ENCODE assay signal across 15 cellular contexts in the genomic region with DNA sequence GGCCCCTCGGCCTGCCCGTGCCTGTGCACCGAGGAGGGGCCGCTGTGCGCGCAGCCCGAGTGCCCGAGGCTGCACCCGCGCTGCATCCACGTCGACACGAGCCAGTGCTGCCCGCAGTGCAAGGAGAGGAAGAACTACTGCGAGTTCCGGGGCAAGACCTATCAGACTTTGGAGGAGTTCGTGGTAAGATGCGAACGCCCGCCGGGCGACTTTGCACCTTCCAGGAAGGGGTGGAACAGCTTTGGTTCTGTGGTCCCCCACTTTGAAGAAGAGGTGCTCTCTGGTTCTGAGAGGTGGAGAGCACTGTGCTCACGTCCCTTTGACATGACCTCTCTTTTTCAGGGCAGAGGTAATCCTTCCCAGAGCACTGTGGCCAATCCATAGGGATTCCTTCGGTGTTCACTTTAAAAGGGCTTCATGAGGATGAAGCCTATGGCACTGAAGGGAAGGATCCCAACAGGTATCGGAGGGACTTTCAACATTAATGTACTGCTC. TPM values are rescaled to one million over a fixed set of nuclear protein-coding genes. Genes with fewer than 3 reads are reported as not detected.
A peak's percentile ranks its signal among the peaks of the same experiment; 100 is the strongest.
DNase-seq lines count a peak whose midpoint lies in the region; ATAC-seq, FAIRE-seq and TF ChIP-seq lines count a peak whose summit lies in the region.
"Had no signal": no experiment of that assay in that cellular context is flagged by ENCODE, and none has a peak within 500 bp of the region (broad histone marks: within the 10 kb centered on the region; RNA-seq: fewer than 3 reads in every experiment).

No MANE protein-coding gene starts in this region.

- TF ChIP-seq CTCF in GM12878 (IDR thresholded peaks at IDR 0.05 in 2 of 3, conservative IDR thresholded peaks at IDR 0.05 in 1 of 3; ENCODE audit: control insufficient read depth in 2 of 3, extremely low read depth in 1 of 3, insufficient read depth in 1 of 3, low read depth in 3 of 3, low read length in 3 of 3) (no peak), gastrocnemius medialis (IDR thresholded peaks at IDR 0.05 in 4 of 5, conservative IDR thresholded peaks at IDR 0.05 in 1 of 5) (no peak)

- H4K20me1 ChIP-seq in GM12878 (ENCODE audit: control insufficient read depth, insufficient read depth) = no peaks in the 10 kb centered on the region

- intact Hi-C loops in GM12878 (cut with micrococcal nuclease; ENCODE audit: unreplicated experiment) = no loop called here
- intact Hi-C loops in gastrocnemius medialis (cut with DNase I; ENCODE audit: low total_unique reads) = no loop called here
- intact Hi-C loops in posterior vena cava (cut with DNase I) = no loop called here

- in situ Hi-C loops in GM12878 (cut with MboI) (loop anchor here (25.0 kb wide), 1 partner anchor 289 kb away; no protein-coding TSS in a partner anchor), gastrocnemius medialis (cut with MboI; ENCODE audit: low sequenced_read_pairs in 4 of 4) (no loop called here)

- H3K79me2 ChIP-seq in GM12878 (ENCODE audit: control insufficient read depth, insufficient read depth, low read length) = no peaks in the 10 kb centered on the region

- RAD21 ChIA-PET in GM12878 (lab: Charles Lee; ENCODE audit: unreplicated experiment) = no interaction called here

- TF ChIP-seq EP300 in GM12878 (IDR thresholded peaks at IDR 0.05; ENCODE audit: borderline replicate concordance in 1 of 2, control insufficient read depth in 1 of 2, low read depth in 2 of 2, low read length in 2 of 2) = no peak

- H2AFZ ChIP-seq in GM12878 (ENCODE audit: control insufficient read depth, low read depth, low read length) = no peak overlapping the region

- CTCF ChIA-PET in GM12878 (lab: Yijun Ruan, JAX) = interaction anchor here (1.3 kb wide), 1 partner anchor 15 kb away, joined by 5 read pairs; no protein-coding TSS in a partner anchor

- peaks cover 13 to 33% of the 10 kb centered on the region in 2 experiments for H3K27me3 ChIP-seq in GM12878 (replicated peaks in 1 of 2; ENCODE audit: control insufficient read depth in 2 of 2, insufficient read depth in 2 of 2, low read length in 1 of 2)
- peaks cover 62% of the 10 kb centered on the region for H3K27me3 ChIP-seq in iPS-18a (ENCODE audit: control insufficient read depth, insufficient read depth, low read length)
- H3K27me3 ChIP-seq in gastrocnemius medialis = peaks cover 27 to 42% (median 39%) of the 10 kb centered on the region in 3 donors

- BruUV-seq in GM12878 (replicated peaks; lab: Mats Ljungman, UMichigan) = no TSS peak

- FAIRE-seq in GM12892 (lab: Jason Lieb, UNC) (peak; percentile 58), GM12878 (lab: Jason Lieb, UNC) (no peak)
- FAIRE-seq: islet of Langerhans had no signal

- POLR2A ChIA-PET in GM12878 (lab: Charles Lee) = no interaction called here

- TF ChIP-seq RAD21 in GM12878 (IDR thresholded peaks at IDR 0.05; ENCODE audit: insufficient read depth, low read depth, low read length) = no peak

- H3K27ac ChIP-seq in GM12878 (ENCODE audit: control insufficient read depth, insufficient read depth) = no peak overlapping the region
- no peak overlapping the region for H3K27ac ChIP-seq in iPS-18a (ENCODE audit: low read length)
- no peak overlapping the region for H3K27ac ChIP-seq in gastrocnemius medialis
- H3K27ac ChIP-seq: brain microvascular endothelial cell had no signal

- H3K4me1 ChIP-seq in GM12878 (ENCODE audit: control insufficient read depth, insufficient read depth, low read length) (peaks cover 17% of the 10 kb centered on the region), iPS-18a (ENCODE audit: control insufficient read depth, low read depth, low read length) (peaks cover 6% of the 10 kb centered on the region), gastrocnemius medialis (peaks cover 3 to 6% of the 10 kb centered on the region in 2 donors)

- H3K4me3 ChIP-seq in GM12878 = no peak overlapping the region
- H3K4me3 ChIP-seq in iPS-18a (ENCODE audit: low read length) = peak overlapping the region; percentile 64
- H3K4me3 ChIP-seq in gastrocnemius medialis = peak overlapping the region; percentile 32 to 51 (median 40)

- H3K36me3 ChIP-seq in GM12878 (ENCODE audit: control insufficient read depth in 2 of 2, insufficient read depth in 2 of 2, low read length in 1 of 2) = no peaks in the 10 kb centered on the region
- no peaks in the 10 kb centered on the region for H3K36me3 ChIP-seq in iPS-18a (ENCODE audit: control insufficient read depth, low read depth, low read length)
- no peaks in the 10 kb centered on the region for H3K36me3 ChIP-seq in gastrocnemius medialis
- H3K36me3 ChIP-seq: brain microvascular endothelial cell had no signal

- DNase-seq in GM12892 (ENCODE audit: insufficient read length) (no peak), GM12878 (ENCODE audit: low read depth, low spot score) (no peak), gastrocnemius medialis (no peak), HuH-7.5 (ENCODE audit: low spot score) (no peak), DMS79 treated with DMSO at 0.1 percent for 48 hours (lab: John Stamatoyannopoulos, UW) (no peak), posterior vena cava (ENCODE audit: low spot score) (no peak)
- DNase-seq: brain microvascular endothelial cell, GOT3, NCI-H1436 treated with DMSO at 0.1 percent for 48 hours had no signal

- H3K9me3 ChIP-seq in GM12878 (replicated peaks; ENCODE audit: control insufficient read depth, insufficient read depth, low read length) (no peaks in the 10 kb centered on the region; the same call in 2 of the 3 replicates), iPS-18a (ENCODE audit: control insufficient read depth, low read depth, low read length) (no peaks in the 10 kb centered on the region), gastrocnemius medialis (no peaks in the 10 kb centered on the region)

- TF ChIP-seq POLR2A in GM12892 (IDR thresholded peaks at IDR 0.05; ENCODE audit: low read depth, low read length) (no peak), GM12878 (IDR thresholded peaks at IDR 0.05; ENCODE audit: low read depth, low read length) (no peak), gastrocnemius medialis (IDR thresholded peaks at IDR 0.05) (no peak)

- peak overlapping the region; percentile 31; the same call in 1 of the 2 replicates for H3K4me2 ChIP-seq in GM12878 (ENCODE audit: control insufficient read depth, insufficient read depth)

- ATAC-seq in GM12878 (no peak), gastrocnemius medialis (no peak), GM21825 (IDR thresholded peaks at IDR 0.05; ENCODE audit: unreplicated experiment) (no peak)

- WGBS in GM12878 (ENCODE audit: insufficient coverage, insufficient replicate concordance, low lambda C conversion rate, missing lambda C conversion rate) = 32% methylated on average over 20 of the region's 25 CpGs

- no peak overlapping the region for H3K9ac ChIP-seq in GM12878 (ENCODE audit: control insufficient read depth, insufficient read depth, low read length)
- no peak overlapping the region for H3K9ac ChIP-seq in iPS-18a (ENCODE audit: low read length)

- SMC1A ChIA-PET in GM12878 (lab: Charles Lee; ENCODE audit: uncharacterized antibody, unreplicated experiment) = interaction anchor here (1.3 kb wide), 1 partner anchor 8 kb away, joined by 6 read pairs; no protein-coding TSS in a partner anchor

TF ChIP-seq in GM12878, 131 proteins besides CTCF, POLR2A, EP300 and RAD21:
- TF ChIP-seq EZH2 (IDR thresholded peaks at IDR 0.05; ENCODE audit: borderline replicate concordance, control insufficient read depth, low read depth, low read length) (0 out of 2 replicates have a peak, but pooled peaks have one; percentile 49), RBBP5 (conservative IDR thresholded peaks at IDR 0.05) (no peak)

RNA-seq across cellular contexts. Expression of a gene that starts 2.6 kb away (rescaled TPM):
- polyA plus RNA-seq in GM12892 (2012; ENCODE audit: missing spikeins) = not detected
- total RNA-seq in GM12878 (2013; cell fraction: nucleolus; rRNA removed) = not detected in 2 replicates
- total RNA-seq in GM12878 (2014; rRNA removed) (0.06 TPM in 1 of 2 replicates, not detected in the other), GM12878 (2014; rRNA removed; fragmentation: Illumina TruSeq; extraction: Trizol) (not detected in 2 replicates), GM12878 (2021) (not detected in 2 replicates), gastrocnemius medialis (not detected), posterior vena cava (under 1 TPM; 0.10 to 0.60 TPM)
- not detected for polyA plus RNA-seq in GM12878 (2011; ENCODE audit: low read depth)
- polyA plus RNA-seq in GM12878 (2011; rRNA removed) (under 0.01 and 0.01 TPM in 2 replicates), GM12878 (2014; fragmentation: Illumina TruSeq; extraction: Trizol) (not detected in 2 replicates), GM12878 (2014; fragmentation: Nextera tagmentation; extraction: Ambion mirVana) (not detected), GM12878 (2014; rRNA removed) (0.03 TPM in 1 of 2 replicates, not detected in the other), GM12878 (2016; fragmentation: Nextera tagmentation; extraction: Ambion mirVana) (not detected)
- polyA plus RNA-seq in GM12878 (2011; cell fraction: cytosol; rRNA removed) = under 0.01 TPM in 2 replicates
- polyA plus RNA-seq in GM12878 (2011; cell fraction: nucleus; rRNA removed) = 0.01 TPM in 1 of 2 replicates, not detected in the other
- 0.01 TPM in 1 of 2 replicates, not detected in the other for polyA plus RNA-seq in GM12878 (2012)
- polyA minus RNA-seq in GM12878 (2011; rRNA and poly(A)+ RNA removed) = not detected in 2 replicates
- polyA minus RNA-seq in GM12878 (2011; cell fraction: cytosol; rRNA and poly(A)+ RNA removed) = not detected in 2 replicates
- polyA minus RNA-seq in GM12878 (2011; cell fraction: nucleus; rRNA and poly(A)+ RNA removed) = not detected in 2 replicates
- total RNA-seq: epithelial cell of proximal tubule, SK-MEL-5 had no signal
- polyA plus RNA-seq: IgD-negative memory B cell had no signal
